ENCODE assay signal across 9 cellular contexts in genomic region chr16:56683424-56684162, GRCh38. TPM values are rescaled to one million over a fixed set of nuclear protein-coding genes. Genes with fewer than 3 reads are reported as not detected.
DNase-seq lines count a peak whose midpoint lies in the region; ATAC-seq and TF ChIP-seq lines count a peak whose summit lies in the region.
"Had no signal": no experiment of that assay in that cellular context is flagged by ENCODE, and none has a peak within 500 bp of the region (broad histone marks: within the 10 kb centered on the region; RNA-seq: fewer than 3 reads in every experiment).

No MANE protein-coding gene starts in this region.

- 80 to 84% methylated on average over 3 to 5 of the region's 5 CpGs for WGBS in endodermal cell (ENCODE audit: insufficient coverage in 1 of 2, insufficient read length in 1 of 2), 2 experiments

- H3K4me1 Mint-ChIP-seq in CD4-positive, alpha-beta memory T cell = peaks cover 13 to 31% (median 18%) of the 10 kb centered on the region in 4 donors
- H3K4me1 Mint-ChIP-seq in endodermal cell (peaks cover 4% of the 10 kb centered on the region), neural progenitor cell (peaks cover 22% of the 10 kb centered on the region)

- TF ChIP-seq CTCF in PC-3 (conservative IDR thresholded peaks at IDR 0.05; ENCODE audit: low read depth, low read length) (no peak), endodermal cell (conservative IDR thresholded peaks at IDR 0.05) (peak; percentile 16), neural progenitor cell (IDR thresholded peaks at IDR 0.05) (no peak), foreskin fibroblast (IDR thresholded peaks at IDR 0.05; ENCODE audit: low read depth, low read length) (no peak)

- peak overlapping the region; percentile 94 to 99 (median 96) for H3K4me3 Mint-ChIP-seq in CD4-positive, alpha-beta memory T cell
- H3K4me3 Mint-ChIP-seq in endodermal cell (no peak overlapping the region), neural progenitor cell (peak overlapping the region; percentile 89)

- no peaks in the 10 kb centered on the region for H3K9me2 ChIP-seq in PC-3 (replicated peaks; ENCODE audit: low read length)

- H3K4me1 ChIP-seq in CD4-positive, alpha-beta memory T cell (ENCODE audit: insufficient read depth, low read length) = peaks cover 22% of the 10 kb centered on the region
- H3K4me1 ChIP-seq in PC-3 (ENCODE audit: insufficient read depth, low read length) (peaks cover 29% of the 10 kb centered on the region), endodermal cell (ENCODE audit: control insufficient read depth, insufficient read depth, low read length) (no peaks in the 10 kb centered on the region), neural progenitor cell (peaks cover 5% of the 10 kb centered on the region)

- peak overlapping the region; percentile 64 to 79 for H3K4me3 ChIP-seq in CD4-positive, alpha-beta memory T cell (ENCODE audit: low read length in 2 of 2)
- H3K4me3 ChIP-seq in PC-3 (ENCODE audit: low read length) (peak overlapping the region; percentile 77; the same call in 1 of the 2 replicates), endodermal cell (ENCODE audit: low read length) (no peak overlapping the region), neural progenitor cell (no peak overlapping the region), foreskin fibroblast (ENCODE audit: low read depth in 1 of 2, low read length in 2 of 2) (no peak overlapping the region)

- H3K27ac Mint-ChIP-seq in CD4-positive, alpha-beta memory T cell = peak overlapping the region in 6 of 7 donors; percentile 4 to 98 (median 26)
- no peak overlapping the region for H3K27ac Mint-ChIP-seq in endodermal cell
- no peak overlapping the region for H3K27ac Mint-ChIP-seq in neural progenitor cell

- no peaks in the 10 kb centered on the region for H4K20me1 ChIP-seq in PC-3 (ENCODE audit: low read length)
- no peaks in the 10 kb centered on the region for H4K20me1 ChIP-seq in neural progenitor cell (ENCODE audit: low read depth)

- peaks cover 8 to 14% of the 10 kb centered on the region in 2 donors for H3K36me3 Mint-ChIP-seq in CD4-positive, alpha-beta memory T cell
- H3K36me3 Mint-ChIP-seq in endodermal cell (ENCODE audit: low read depth) = no peaks in the 10 kb centered on the region
- peaks cover 3% of the 10 kb centered on the region for H3K36me3 Mint-ChIP-seq in neural progenitor cell

- H3K27ac ChIP-seq in CD4-positive, alpha-beta memory T cell (ENCODE audit: low read depth, low read length) = no peak overlapping the region
- H3K27ac ChIP-seq in PC-3 (ENCODE audit: low read length) = no peak overlapping the region
- H3K27ac ChIP-seq in endodermal cell (ENCODE audit: low read depth, low read length) = no peak overlapping the region
- no peak overlapping the region for H3K27ac ChIP-seq in neural progenitor cell

- H3K79me2 ChIP-seq in PC-3 (ENCODE audit: low read length) = peaks cover 8% of the 10 kb centered on the region; the same call in 1 of the 2 replicates
- no peaks in the 10 kb centered on the region for H3K79me2 ChIP-seq in neural progenitor cell (ENCODE audit: low read depth)

- H3K27me3 Mint-ChIP-seq in CD4-positive, alpha-beta memory T cell = no peaks in the 10 kb centered on the region
- peaks cover 33% of the 10 kb centered on the region for H3K27me3 Mint-ChIP-seq in endodermal cell (ENCODE audit: insufficient read depth)
- peaks cover 17% of the 10 kb centered on the region for H3K27me3 Mint-ChIP-seq in neural progenitor cell (ENCODE audit: insufficient read depth, low read depth)

- CTCF ChIA-PET in CD4-positive, alpha-beta memory T cell (lab: Charles Lee; ENCODE audit: partially characterized antibody) = interaction anchor here (1.0 to 3.3 kb wide), 8 partner anchors 18 to 107 kb away, joined by 3 to 12 read pairs (median 4); partner anchors contain the start of gene MT1E
- CTCF ChIA-PET in PC-3 (lab: Charles Lee) = no interaction called here

- POLR2A ChIA-PET in CD4-positive, alpha-beta memory T cell (lab: Charles Lee; ENCODE audit: partially characterized antibody) = interaction anchor here (0.6 to 2.9 kb wide), 9 partner anchors 12 to 497 kb away, joined by 3 to 30 read pairs (median 6); partner anchors contain the start of genes MT1F and MT2A
- POLR2A ChIA-PET in PC-3 (lab: Charles Lee; ENCODE audit: unreplicated experiment) = no interaction called here

- H3K36me3 ChIP-seq in CD4-positive, alpha-beta memory T cell (ENCODE audit: insufficient read depth, low read length) = no peaks in the 10 kb centered on the region
- H3K36me3 ChIP-seq in PC-3 (ENCODE audit: low read depth, low read length) (no peaks in the 10 kb centered on the region), endodermal cell (ENCODE audit: control insufficient read depth, insufficient read depth, low read length) (no peaks in the 10 kb centered on the region), neural progenitor cell (no peaks in the 10 kb centered on the region)

- ATAC-seq in PC-3 (no peak), GM21737 (IDR thresholded peaks at IDR 0.05; ENCODE audit: unreplicated experiment) (no peak), GM21529 (IDR thresholded peaks at IDR 0.05; ENCODE audit: unreplicated experiment) (no peak)

- DNase-seq in CD4-positive, alpha-beta memory T cell = no peak
- DNase-seq in PC-3 = no peak
- peak; percentile 51 for DNase-seq in endodermal cell
- DNase-seq in neural progenitor cell (ENCODE audit: low spot score) = no peak
- DNase-seq in foreskin fibroblast = no peak
- DNase-seq in NCI-H1436 (lab: John Stamatoyannopoulos, UW) = no peak

- no peaks in the 10 kb centered on the region for H3K27me3 ChIP-seq in CD4-positive, alpha-beta memory T cell (ENCODE audit: insufficient read depth, low read length)
- H3K27me3 ChIP-seq in PC-3 (ENCODE audit: low read length) = no peaks in the 10 kb centered on the region
- H3K27me3 ChIP-seq in endodermal cell (ENCODE audit: control insufficient read depth, insufficient read depth, low read length, poor library complexity, severe bottlenecking) = peaks cover 50% of the 10 kb centered on the region
- peaks cover 61% of the 10 kb centered on the region for H3K27me3 ChIP-seq in neural progenitor cell

- H3K4me2 ChIP-seq in PC-3 (ENCODE audit: low read length) = peak overlapping the region; percentile 94
- peak overlapping the region; percentile 93 for H3K4me2 ChIP-seq in neural progenitor cell

- H2AFZ ChIP-seq in PC-3 (ENCODE audit: low read length) (no peak overlapping the region), neural progenitor cell (replicated peaks) (no peak overlapping the region)

- H3K9me3 Mint-ChIP-seq in CD4-positive, alpha-beta memory T cell = peaks cover 0 to 4% (median 1%) of the 10 kb centered on the region in 8 donors
- H3K9me3 Mint-ChIP-seq in endodermal cell = peaks cover 12% of the 10 kb centered on the region
- H3K9me3 Mint-ChIP-seq in neural progenitor cell = peaks cover 14% of the 10 kb centered on the region

- no TSS peak for BruUV-seq in PC-3 (replicated peaks; lab: Mats Ljungman, UMichigan)

- intact Hi-C loops in CD4-positive, alpha-beta memory T cell (cut with micrococcal nuclease) = loop anchor here (2.0 to 5.0 kb wide), 3 partner anchors 21 to 231 kb away; partner anchors contain the start of genes NUDT21 and OGFOD1
- intact Hi-C loops in PC-3 (cut with micrococcal nuclease) = loop anchor here (5.0 kb wide), 1 partner anchor 76 kb away; the partner anchor contains the start of gene MT2A

- no peaks in the 10 kb centered on the region for H3K9me3 ChIP-seq in CD4-positive, alpha-beta memory T cell (ENCODE audit: control insufficient read depth in 1 of 2, low read length in 2 of 2)
- H3K9me3 ChIP-seq in PC-3 (ENCODE audit: low read length) (no peaks in the 10 kb centered on the region), endodermal cell (ENCODE audit: control insufficient read depth, low read length) (no peaks in the 10 kb centered on the region), neural progenitor cell (ENCODE audit: low read depth) (no peaks in the 10 kb centered on the region)

- H3F3A ChIP-seq in PC-3 (ENCODE audit: low read length, unreplicated experiment) (no peaks in the 10 kb centered on the region), neural progenitor cell (ENCODE audit: low read depth) (peaks cover 5% of the 10 kb centered on the region)

- no peak overlapping the region for H3K9ac ChIP-seq in PC-3 (ENCODE audit: low read length)
- H3K9ac ChIP-seq in endodermal cell (ENCODE audit: extremely low read depth, low read length, poor library complexity, severe bottlenecking) = no peak overlapping the region
- H3K9ac ChIP-seq in neural progenitor cell = no peak overlapping the region

RNA-seq across cellular contexts. Expression of gene MT1X, which starts 1.3 kb away (rescaled TPM):
- 10 to 100 TPM; 21.0 to 23.7 TPM for total RNA-seq in CD4-positive, alpha-beta memory T cell
- polyA plus RNA-seq in CD4-positive, alpha-beta memory T cell = 100 to 1,000 TPM in 1 of 2 donors, 10 to 100 TPM in 1; 76.0 to 146 TPM
- total RNA-seq in PC-3 (2014; rRNA removed) = 83.8 and 120 TPM in 2 replicates
- total RNA-seq in endodermal cell = 1 to 10 TPM; 1.5 to 8.8 TPM
- polyA plus RNA-seq in endodermal cell (2013, experiment 1 of 2) = 25.0 TPM
- 13.0 TPM for polyA plus RNA-seq in endodermal cell (2013, experiment 2 of 2)
- 4.4 TPM in 1 of 2 replicates, not detected in the other for total RNA-seq in neural progenitor cell (ENCODE audit: low replicate concordance)

RNA-seq across cellular contexts. Expression of gene MT1H, which starts 14.0 kb away (rescaled TPM):
- total RNA-seq in CD4-positive, alpha-beta memory T cell = under 1 TPM in 1 of 2 experiments, not detected in 1; 0.78 TPM
- polyA plus RNA-seq in CD4-positive, alpha-beta memory T cell = not detected
- total RNA-seq in PC-3 (2014; rRNA removed) = not detected in 2 replicates
- 1 to 10 TPM in 1 of 2 donors, not detected in 1; 1.6 TPM for total RNA-seq in endodermal cell
- polyA plus RNA-seq in endodermal cell (2013, experiment 1 of 2) = 3.5 TPM
- polyA plus RNA-seq in endodermal cell (2013, experiment 2 of 2) = not detected
- not detected in 2 replicates for total RNA-seq in neural progenitor cell (ENCODE audit: low replicate concordance)
- total RNA-seq: smooth muscle cell had no signal
- polyA plus RNA-seq: smooth muscle cell had no signal

RNA-seq across cellular contexts. Expression of gene MT1G, which starts 15.7 kb away (rescaled TPM):
- total RNA-seq in CD4-positive, alpha-beta memory T cell = not detected
- 1 to 10 TPM in 1 of 2 donors, not detected in 1; 1.3 TPM for polyA plus RNA-seq in CD4-positive, alpha-beta memory T cell
- total RNA-seq in PC-3 (2014; rRNA removed) (not detected in 2 replicates), endodermal cell (1 to 10 TPM in 1 of 2 donors, not detected in 1; 7.8 TPM), neural progenitor cell (ENCODE audit: low replicate concordance) (2.6 TPM in 1 of 2 replicates, not detected in the other)
- 10.4 TPM for polyA plus RNA-seq in endodermal cell (2013, experiment 1 of 2)
- 1.6 TPM for polyA plus RNA-seq in endodermal cell (2013, experiment 2 of 2)
- total RNA-seq: smooth muscle cell had no signal
- polyA plus RNA-seq: smooth muscle cell had no signal

RNA-seq across cellular contexts. Expression of gene MT1F, which starts 25.8 kb away (rescaled TPM):
- total RNA-seq in CD4-positive, alpha-beta memory T cell = 10 to 100 TPM in 1 of 2 experiments, 1 to 10 TPM in 1; 8.3 to 12.9 TPM
- 10 to 100 TPM; 12.0 to 28.9 TPM for polyA plus RNA-seq in CD4-positive, alpha-beta memory T cell
- 15.2 and 27.3 TPM in 2 replicates for total RNA-seq in PC-3 (2014; rRNA removed)
- total RNA-seq in endodermal cell = 1 to 10 TPM in 1 of 2 donors, not detected in 1; 3.4 TPM
- polyA plus RNA-seq in endodermal cell (2013, experiment 1 of 2) = 3.5 TPM
- 2.2 TPM for polyA plus RNA-seq in endodermal cell (2013, experiment 2 of 2)
- 1.1 TPM in 1 of 2 replicates, not detected in the other for total RNA-seq in neural progenitor cell (ENCODE audit: low replicate concordance)

RNA-seq across cellular contexts. Expression of gene MT1B, which starts 31.9 kb away (rescaled TPM):
- not detected for total RNA-seq in CD4-positive, alpha-beta memory T cell
- not detected for polyA plus RNA-seq in CD4-positive, alpha-beta memory T cell
- total RNA-seq in PC-3 (2014; rRNA removed) (not detected in 2 replicates), endodermal cell (not detected), neural progenitor cell (ENCODE audit: low replicate concordance) (not detected in 2 replicates)
- polyA plus RNA-seq in endodermal cell (2013, experiment 1 of 2) = not detected
- polyA plus RNA-seq in endodermal cell (2013, experiment 2 of 2) = not detected
- total RNA-seq: smooth muscle cell had no signal
- polyA plus RNA-seq: smooth muscle cell had no signal

Comparison
In these comparisons a context has a peak if more than half of its experiments do, and no peak if none do; other contexts are left out.
1. H3K4me3 ChIP-seq: peak in CD4-positive, alpha-beta memory T cell (2 of 2) and PC-3 (single experiment); none in endodermal cell (single experiment), neural progenitor cell (single experiment) and foreskin fibroblast (0 of 2).
2. H3K27ac Mint-ChIP-seq: peak in CD4-positive, alpha-beta memory T cell (6 of 7); none in endodermal cell (single experiment) and neural progenitor cell (single experiment).